1 cellular context compared by ENCODE assay signal in the genomic region with DNA sequence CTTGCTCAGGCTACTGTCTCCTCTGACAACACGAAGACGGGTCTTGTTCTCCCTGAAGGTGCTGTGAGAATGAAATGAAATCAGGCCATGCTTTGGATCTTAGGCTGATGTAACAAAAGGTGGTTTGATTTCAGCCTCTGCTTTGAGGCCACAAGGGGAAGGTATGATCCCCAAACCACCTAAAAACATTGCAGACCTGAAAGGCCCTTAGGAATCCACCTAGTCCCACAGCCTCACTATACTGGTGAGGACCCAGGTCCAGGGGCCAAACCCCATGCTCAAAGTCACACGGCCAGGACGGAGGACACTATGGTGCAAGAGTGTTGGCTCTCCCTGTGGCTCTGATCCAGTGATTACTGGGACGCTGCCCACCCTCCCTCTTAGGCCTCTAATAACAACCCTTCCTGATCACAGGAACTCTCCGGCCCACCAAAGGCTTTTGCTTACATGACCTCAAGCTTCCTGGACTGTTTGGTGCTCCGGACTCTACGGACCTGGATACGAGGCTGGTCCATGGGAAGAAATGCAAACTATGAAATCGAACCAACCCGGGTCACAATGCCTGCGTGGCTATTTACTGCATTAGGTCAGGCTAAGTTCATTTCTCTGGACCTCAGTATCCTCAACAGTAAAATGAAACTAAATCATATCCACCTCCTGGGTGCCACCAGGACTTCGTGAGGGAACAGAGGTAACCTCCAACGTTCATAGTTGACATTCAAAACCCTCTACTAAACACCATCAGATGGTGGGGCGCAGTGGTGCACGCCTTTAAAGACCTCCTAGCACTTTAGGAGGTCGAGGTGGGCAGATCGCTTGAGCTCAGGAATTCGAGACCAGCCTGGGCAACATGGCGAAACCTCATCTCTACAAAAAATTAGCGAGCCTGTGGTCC.
TF ChIP-seq lines count a peak whose summit lies in the region.

No MANE protein-coding gene starts in this region.

TF ChIP-seq in HepG2, 621 proteins besides CTCF, POLR2A, EP300 and RAD21 (continued from another document and continues in another):
- TF ChIP-seq, protein P1, sequence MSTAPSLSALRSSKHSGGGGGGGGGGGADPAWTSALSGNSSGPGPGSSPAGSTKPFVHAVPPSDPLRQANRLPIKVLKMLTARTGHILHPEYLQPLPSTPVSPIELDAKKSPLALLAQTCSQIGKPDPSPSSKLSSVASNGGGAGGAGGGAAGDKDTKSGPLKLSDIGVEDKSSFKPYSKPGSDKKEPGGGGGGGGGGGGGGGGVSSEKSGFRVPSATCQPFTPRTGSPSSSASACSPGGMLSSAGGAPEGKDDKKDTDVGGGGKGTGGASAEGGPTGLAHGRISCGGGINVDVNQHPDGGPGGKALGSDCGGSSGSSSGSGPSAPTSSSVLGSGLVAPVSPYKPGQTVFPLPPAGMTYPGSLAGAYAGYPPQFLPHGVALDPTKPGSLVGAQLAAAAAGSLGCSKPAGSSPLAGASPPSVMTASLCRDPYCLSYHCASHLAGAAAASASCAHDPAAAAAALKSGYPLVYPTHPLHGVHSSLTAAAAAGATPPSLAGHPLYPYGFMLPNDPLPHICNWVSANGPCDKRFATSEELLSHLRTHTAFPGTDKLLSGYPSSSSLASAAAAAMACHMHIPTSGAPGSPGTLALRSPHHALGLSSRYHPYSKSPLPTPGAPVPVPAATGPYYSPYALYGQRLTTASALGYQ (CRISPR knock-in tag; IDR thresholded peaks at IDR 0.05), result 0 out of 2 replicates have a peak, but pooled peaks have one; percentile 16
- TF ChIP-seq, protein P2, sequence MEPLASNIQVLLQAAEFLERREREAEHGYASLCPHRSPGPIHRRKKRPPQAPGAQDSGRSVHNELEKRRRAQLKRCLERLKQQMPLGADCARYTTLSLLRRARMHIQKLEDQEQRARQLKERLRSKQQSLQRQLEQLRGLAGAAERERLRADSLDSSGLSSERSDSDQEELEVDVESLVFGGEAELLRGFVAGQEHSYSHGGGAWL (CRISPR knock-in tag; IDR thresholded peaks at IDR 0.05), result no peak
- TF ChIP-seq, protein P3, sequence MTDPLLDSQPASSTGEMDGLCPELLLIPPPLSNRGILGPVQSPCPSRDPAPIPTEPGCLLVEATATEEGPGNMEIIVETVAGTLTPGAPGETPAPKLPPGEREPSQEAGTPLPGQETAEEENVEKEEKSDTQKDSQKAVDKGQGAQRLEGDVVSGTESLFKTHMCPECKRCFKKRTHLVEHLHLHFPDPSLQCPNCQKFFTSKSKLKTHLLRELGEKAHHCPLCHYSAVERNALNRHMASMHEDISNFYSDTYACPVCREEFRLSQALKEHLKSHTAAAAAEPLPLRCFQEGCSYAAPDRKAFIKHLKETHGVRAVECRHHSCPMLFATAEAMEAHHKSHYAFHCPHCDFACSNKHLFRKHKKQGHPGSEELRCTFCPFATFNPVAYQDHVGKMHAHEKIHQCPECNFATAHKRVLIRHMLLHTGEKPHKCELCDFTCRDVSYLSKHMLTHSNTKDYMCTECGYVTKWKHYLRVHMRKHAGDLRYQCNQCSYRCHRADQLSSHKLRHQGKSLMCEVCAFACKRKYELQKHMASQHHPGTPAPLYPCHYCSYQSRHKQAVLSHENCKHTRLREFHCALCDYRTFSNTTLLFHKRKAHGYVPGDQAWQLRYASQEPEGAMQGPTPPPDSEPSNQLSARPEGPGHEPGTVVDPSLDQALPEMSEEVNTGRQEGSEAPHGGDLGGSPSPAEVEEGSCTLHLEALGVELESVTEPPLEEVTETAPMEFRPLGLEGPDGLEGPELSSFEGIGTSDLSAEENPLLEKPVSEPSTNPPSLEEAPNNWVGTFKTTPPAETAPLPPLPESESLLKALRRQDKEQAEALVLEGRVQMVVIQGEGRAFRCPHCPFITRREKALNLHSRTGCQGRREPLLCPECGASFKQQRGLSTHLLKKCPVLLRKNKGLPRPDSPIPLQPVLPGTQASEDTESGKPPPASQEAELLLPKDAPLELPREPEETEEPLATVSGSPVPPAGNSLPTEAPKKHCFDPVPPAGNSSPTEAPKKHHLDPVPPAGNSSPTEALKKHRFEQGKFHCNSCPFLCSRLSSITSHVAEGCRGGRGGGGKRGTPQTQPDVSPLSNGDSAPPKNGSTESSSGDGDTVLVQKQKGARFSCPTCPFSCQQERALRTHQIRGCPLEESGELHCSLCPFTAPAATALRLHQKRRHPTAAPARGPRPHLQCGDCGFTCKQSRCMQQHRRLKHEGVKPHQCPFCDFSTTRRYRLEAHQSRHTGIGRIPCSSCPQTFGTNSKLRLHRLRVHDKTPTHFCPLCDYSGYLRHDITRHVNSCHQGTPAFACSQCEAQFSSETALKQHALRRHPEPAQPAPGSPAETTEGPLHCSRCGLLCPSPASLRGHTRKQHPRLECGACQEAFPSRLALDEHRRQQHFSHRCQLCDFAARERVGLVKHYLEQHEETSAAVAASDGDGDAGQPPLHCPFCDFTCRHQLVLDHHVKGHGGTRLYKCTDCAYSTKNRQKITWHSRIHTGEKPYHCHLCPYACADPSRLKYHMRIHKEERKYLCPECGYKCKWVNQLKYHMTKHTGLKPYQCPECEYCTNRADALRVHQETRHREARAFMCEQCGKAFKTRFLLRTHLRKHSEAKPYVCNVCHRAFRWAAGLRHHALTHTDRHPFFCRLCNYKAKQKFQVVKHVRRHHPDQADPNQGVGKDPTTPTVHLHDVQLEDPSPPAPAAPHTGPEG (CRISPR knock-in tag; IDR thresholded peaks at IDR 0.05), result no peak
- TF ChIP-seq ZNF460 (CRISPR knock-in tag; IDR thresholded peaks at IDR 0.05; ENCODE audit: borderline replicate concordance), result no peak
- TF ChIP-seq, protein P4, sequence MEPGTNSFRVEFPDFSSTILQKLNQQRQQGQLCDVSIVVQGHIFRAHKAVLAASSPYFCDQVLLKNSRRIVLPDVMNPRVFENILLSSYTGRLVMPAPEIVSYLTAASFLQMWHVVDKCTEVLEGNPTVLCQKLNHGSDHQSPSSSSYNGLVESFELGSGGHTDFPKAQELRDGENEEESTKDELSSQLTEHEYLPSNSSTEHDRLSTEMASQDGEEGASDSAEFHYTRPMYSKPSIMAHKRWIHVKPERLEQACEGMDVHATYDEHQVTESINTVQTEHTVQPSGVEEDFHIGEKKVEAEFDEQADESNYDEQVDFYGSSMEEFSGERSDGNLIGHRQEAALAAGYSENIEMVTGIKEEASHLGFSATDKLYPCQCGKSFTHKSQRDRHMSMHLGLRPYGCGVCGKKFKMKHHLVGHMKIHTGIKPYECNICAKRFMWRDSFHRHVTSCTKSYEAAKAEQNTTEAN (CRISPR knock-in tag; conservative IDR thresholded peaks at IDR 0.05), result peak; percentile 28; the same call in 1 of the 2 replicates
- TF ChIP-seq, protein P5, sequence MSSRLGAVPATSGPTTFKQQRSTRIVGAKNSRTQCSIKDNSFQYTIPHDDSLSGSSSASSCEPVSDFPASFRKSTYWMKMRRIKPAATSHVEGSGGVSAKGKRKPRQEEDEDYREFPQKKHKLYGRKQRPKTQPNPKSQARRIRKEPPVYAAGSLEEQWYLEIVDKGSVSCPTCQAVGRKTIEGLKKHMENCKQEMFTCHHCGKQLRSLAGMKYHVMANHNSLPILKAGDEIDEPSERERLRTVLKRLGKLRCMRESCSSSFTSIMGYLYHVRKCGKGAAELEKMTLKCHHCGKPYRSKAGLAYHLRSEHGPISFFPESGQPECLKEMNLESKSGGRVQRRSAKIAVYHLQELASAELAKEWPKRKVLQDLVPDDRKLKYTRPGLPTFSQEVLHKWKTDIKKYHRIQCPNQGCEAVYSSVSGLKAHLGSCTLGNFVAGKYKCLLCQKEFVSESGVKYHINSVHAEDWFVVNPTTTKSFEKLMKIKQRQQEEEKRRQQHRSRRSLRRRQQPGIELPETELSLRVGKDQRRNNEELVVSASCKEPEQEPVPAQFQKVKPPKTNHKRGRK (CRISPR knock-in tag; IDR thresholded peaks at IDR 0.05), result no peak
- TF ChIP-seq PHF20 (CRISPR knock-in tag; IDR thresholded peaks at IDR 0.05), result no peak
- TF ChIP-seq ZNF550 (CRISPR knock-in tag; IDR thresholded peaks at IDR 0.05; ENCODE audit: borderline replicate concordance), result no peak
- no peak; the same call in 1 of the 2 replicates for TF ChIP-seq KDM2A (CRISPR knock-in tag; IDR thresholded peaks at IDR 0.05; ENCODE audit: borderline replicate concordance, low read depth)
- TF ChIP-seq, protein P6, sequence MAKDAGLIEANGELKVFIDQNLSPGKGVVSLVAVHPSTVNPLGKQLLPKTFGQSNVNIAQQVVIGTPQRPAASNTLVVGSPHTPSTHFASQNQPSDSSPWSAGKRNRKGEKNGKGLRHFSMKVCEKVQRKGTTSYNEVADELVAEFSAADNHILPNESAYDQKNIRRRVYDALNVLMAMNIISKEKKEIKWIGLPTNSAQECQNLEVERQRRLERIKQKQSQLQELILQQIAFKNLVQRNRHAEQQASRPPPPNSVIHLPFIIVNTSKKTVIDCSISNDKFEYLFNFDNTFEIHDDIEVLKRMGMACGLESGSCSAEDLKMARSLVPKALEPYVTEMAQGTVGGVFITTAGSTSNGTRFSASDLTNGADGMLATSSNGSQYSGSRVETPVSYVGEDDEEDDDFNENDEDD (CRISPR knock-in tag; IDR thresholded peaks at IDR 0.05; ENCODE audit: borderline replicate concordance), result no peak
- TF ChIP-seq ZNF230 (CRISPR knock-in tag; IDR thresholded peaks at IDR 0.05), result no peak
- TF ChIP-seq, protein P7, sequence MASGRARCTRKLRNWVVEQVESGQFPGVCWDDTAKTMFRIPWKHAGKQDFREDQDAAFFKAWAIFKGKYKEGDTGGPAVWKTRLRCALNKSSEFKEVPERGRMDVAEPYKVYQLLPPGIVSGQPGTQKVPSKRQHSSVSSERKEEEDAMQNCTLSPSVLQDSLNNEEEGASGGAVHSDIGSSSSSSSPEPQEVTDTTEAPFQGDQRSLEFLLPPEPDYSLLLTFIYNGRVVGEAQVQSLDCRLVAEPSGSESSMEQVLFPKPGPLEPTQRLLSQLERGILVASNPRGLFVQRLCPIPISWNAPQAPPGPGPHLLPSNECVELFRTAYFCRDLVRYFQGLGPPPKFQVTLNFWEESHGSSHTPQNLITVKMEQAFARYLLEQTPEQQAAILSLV (CRISPR knock-in tag; IDR thresholded peaks at IDR 0.05; ENCODE audit: borderline replicate concordance), result no peak
- no peak for TF ChIP-seq ZFP37 (CRISPR knock-in tag; IDR thresholded peaks at IDR 0.05; ENCODE audit: borderline replicate concordance)
- no peak for TF ChIP-seq ZNF746 (CRISPR knock-in tag; IDR thresholded peaks at IDR 0.05)
- no peak for TF ChIP-seq ZNF652 (CRISPR knock-in tag; IDR thresholded peaks at IDR 0.05; ENCODE audit: borderline replicate concordance, low read depth)
- no peak for TF ChIP-seq ZNF83 (CRISPR knock-in tag; IDR thresholded peaks at IDR 0.05; ENCODE audit: borderline replicate concordance)
- no peak for TF ChIP-seq GATA4 (IDR thresholded peaks at IDR 0.05; ENCODE audit: borderline replicate concordance, low read depth)
- TF ChIP-seq ZNF543 (CRISPR knock-in tag; IDR thresholded peaks at IDR 0.05), result no peak
- no peak for TF ChIP-seq ZNF337 (CRISPR knock-in tag; IDR thresholded peaks at IDR 0.05; ENCODE audit: borderline replicate concordance, low read depth)
- TF ChIP-seq, protein P8, sequence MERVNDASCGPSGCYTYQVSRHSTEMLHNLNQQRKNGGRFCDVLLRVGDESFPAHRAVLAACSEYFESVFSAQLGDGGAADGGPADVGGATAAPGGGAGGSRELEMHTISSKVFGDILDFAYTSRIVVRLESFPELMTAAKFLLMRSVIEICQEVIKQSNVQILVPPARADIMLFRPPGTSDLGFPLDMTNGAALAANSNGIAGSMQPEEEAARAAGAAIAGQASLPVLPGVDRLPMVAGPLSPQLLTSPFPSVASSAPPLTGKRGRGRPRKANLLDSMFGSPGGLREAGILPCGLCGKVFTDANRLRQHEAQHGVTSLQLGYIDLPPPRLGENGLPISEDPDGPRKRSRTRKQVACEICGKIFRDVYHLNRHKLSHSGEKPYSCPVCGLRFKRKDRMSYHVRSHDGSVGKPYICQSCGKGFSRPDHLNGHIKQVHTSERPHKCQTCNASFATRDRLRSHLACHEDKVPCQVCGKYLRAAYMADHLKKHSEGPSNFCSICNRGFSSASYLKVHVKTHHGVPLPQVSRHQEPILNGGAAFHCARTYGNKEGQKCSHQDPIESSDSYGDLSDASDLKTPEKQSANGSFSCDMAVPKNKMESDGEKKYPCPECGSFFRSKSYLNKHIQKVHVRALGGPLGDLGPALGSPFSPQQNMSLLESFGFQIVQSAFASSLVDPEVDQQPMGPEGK (CRISPR knock-in tag; IDR thresholded peaks at IDR 0.05), result peak; percentile 23; the same call in 1 of the 2 replicates
- no peak for TF ChIP-seq POLR2AphosphoS2 (IDR thresholded peaks at IDR 0.05; ENCODE audit: low read depth, low read length)
- TF ChIP-seq SIX4 (CRISPR knock-in tag; IDR thresholded peaks at IDR 0.05), result no peak
- TF ChIP-seq SMAD1 (CRISPR knock-in tag; IDR thresholded peaks at IDR 0.05; ENCODE audit: borderline replicate concordance, low read depth), result 0 out of 2 replicates have a peak, but pooled peaks have one; percentile 36
- TF ChIP-seq, protein P9, sequence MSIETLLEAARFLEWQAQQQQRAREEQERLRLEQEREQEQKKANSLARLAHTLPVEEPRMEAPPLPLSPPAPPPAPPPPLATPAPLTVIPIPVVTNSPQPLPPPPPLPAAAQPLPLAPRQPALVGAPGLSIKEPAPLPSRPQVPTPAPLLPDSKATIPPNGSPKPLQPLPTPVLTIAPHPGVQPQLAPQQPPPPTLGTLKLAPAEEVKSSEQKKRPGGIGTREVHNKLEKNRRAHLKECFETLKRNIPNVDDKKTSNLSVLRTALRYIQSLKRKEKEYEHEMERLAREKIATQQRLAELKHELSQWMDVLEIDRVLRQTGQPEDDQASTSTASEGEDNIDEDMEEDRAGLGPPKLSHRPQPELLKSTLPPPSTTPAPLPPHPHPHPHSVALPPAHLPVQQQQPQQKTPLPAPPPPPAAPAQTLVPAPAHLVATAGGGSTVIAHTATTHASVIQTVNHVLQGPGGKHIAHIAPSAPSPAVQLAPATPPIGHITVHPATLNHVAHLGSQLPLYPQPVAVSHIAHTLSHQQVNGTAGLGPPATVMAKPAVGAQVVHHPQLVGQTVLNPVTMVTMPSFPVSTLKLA (IDR thresholded peaks at IDR 0.05), result no peak
- peak; percentile 30; the same call in 1 of the 2 replicates for TF ChIP-seq ZBTB7B (CRISPR knock-in tag; IDR thresholded peaks at IDR 0.05)
- TF ChIP-seq, protein P10, sequence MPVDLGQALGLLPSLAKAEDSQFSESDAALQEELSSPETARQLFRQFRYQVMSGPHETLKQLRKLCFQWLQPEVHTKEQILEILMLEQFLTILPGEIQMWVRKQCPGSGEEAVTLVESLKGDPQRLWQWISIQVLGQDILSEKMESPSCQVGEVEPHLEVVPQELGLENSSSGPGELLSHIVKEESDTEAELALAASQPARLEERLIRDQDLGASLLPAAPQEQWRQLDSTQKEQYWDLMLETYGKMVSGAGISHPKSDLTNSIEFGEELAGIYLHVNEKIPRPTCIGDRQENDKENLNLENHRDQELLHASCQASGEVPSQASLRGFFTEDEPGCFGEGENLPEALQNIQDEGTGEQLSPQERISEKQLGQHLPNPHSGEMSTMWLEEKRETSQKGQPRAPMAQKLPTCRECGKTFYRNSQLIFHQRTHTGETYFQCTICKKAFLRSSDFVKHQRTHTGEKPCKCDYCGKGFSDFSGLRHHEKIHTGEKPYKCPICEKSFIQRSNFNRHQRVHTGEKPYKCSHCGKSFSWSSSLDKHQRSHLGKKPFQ (CRISPR knock-in tag; IDR thresholded peaks at IDR 0.05; ENCODE audit: insufficient replicate concordance), result no peak
- no peak for TF ChIP-seq ZNF10 (CRISPR knock-in tag; IDR thresholded peaks at IDR 0.05; ENCODE audit: borderline replicate concordance, low read depth)
- peak; percentile 65 for TF ChIP-seq ZSCAN21 (CRISPR knock-in tag; IDR thresholded peaks at IDR 0.05; ENCODE audit: borderline replicate concordance)
- TF ChIP-seq STAT5B (CRISPR knock-in tag; IDR thresholded peaks at IDR 0.05), result no peak
- TF ChIP-seq ETV6 (CRISPR knock-in tag; conservative IDR thresholded peaks at IDR 0.05), result no peak
